ENCODE assay signal across 20 cellular contexts in the genomic region with DNA sequence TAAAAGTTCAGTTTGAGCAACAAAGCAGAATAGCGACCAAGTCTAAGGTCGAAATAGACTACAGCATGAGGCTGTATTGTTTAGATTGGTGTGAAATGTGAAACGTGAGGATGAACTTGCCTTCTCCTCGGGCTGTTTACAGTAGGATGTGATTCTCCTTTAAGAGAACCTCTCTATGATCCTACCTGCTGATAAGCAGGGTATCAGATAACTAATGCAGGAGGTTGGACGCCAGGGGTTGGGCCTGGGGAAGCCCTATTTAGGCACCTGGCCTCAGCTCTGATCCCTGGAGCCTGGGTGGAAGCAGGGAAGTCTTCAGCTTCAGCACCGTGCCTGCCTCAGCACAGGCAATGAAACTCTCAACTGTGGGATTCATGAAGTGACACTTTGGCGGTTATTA. TPM values are rescaled to one million over a fixed set of nuclear protein-coding genes. Genes with fewer than 3 reads are reported as not detected.
DNase-seq lines count a peak whose midpoint lies in the region; ATAC-seq and TF ChIP-seq lines count a peak whose summit lies in the region.
"Had no signal": no experiment of that assay in that cellular context is flagged by ENCODE, and none has a peak within 500 bp of the region (broad histone marks: within the 10 kb centered on the region; RNA-seq: fewer than 3 reads in every experiment).

No MANE protein-coding gene starts in this region.

- TF ChIP-seq POLR2A in Peyer's patch (IDR thresholded peaks at IDR 0.05) = no peak

- H3K9ac ChIP-seq in iPS-18a (ENCODE audit: low read length) = peak overlapping the region; percentile 55

- H3K4me3 Mint-ChIP-seq in natural killer cell = no peak overlapping the region
- H3K4me3 Mint-ChIP-seq: activated CD4-positive, alpha-beta T cell treated with anti-CD3 and anti-CD28 coated beads for 36 hours; activated T-cell treated with anti-CD3 and anti-CD28 coated beads, Interleukin-2, amount 50 U/mL, for 72 hours had no signal

- H3K27me3 ChIP-seq in iPS-18a (ENCODE audit: control insufficient read depth, insufficient read depth, low read length) (no peaks in the 10 kb centered on the region), Peyer's patch (no peaks in the 10 kb centered on the region), heart right ventricle (peaks cover 0 to 42% (median 31%) of the 10 kb centered on the region in 7 donors)
- H3K27me3 ChIP-seq: colonic mucosa, upper lobe of right lung had no signal

- H3K36me3 ChIP-seq in iPS-18a (ENCODE audit: control insufficient read depth, low read depth, low read length) (no peaks in the 10 kb centered on the region), Peyer's patch (no peaks in the 10 kb centered on the region), heart right ventricle (no peaks in the 10 kb centered on the region)
- H3K36me3 ChIP-seq: colonic mucosa, esophagus squamous epithelium, upper lobe of right lung had no signal

- peak overlapping the region; percentile 63 for H3K4me3 ChIP-seq in iPS-18a (ENCODE audit: low read length)
- H3K4me3 ChIP-seq in Peyer's patch = no peak overlapping the region
- H3K4me3 ChIP-seq in heart right ventricle = no peak overlapping the region
- H3K4me3 ChIP-seq: colonic mucosa, upper lobe of right lung had no signal

- H3K36me3 Mint-ChIP-seq in natural killer cell = no peaks in the 10 kb centered on the region

- no peak overlapping the region for H3K27ac Mint-ChIP-seq in natural killer cell
- H3K27ac Mint-ChIP-seq: activated CD4-positive, alpha-beta T cell treated with anti-CD3 and anti-CD28 coated beads for 36 hours; activated T-cell treated with anti-CD3 and anti-CD28 coated beads, Interleukin-2, amount 50 U/mL, for 72 hours had no signal

- H3K4me1 ChIP-seq in iPS-18a (ENCODE audit: control insufficient read depth, low read depth, low read length) = peaks cover 17% of the 10 kb centered on the region
- H3K4me1 ChIP-seq in Peyer's patch = peaks cover 0 to 8% (median 0%) of the 10 kb centered on the region in 4 donors
- no peaks in the 10 kb centered on the region for H3K4me1 ChIP-seq in heart right ventricle
- H3K4me1 ChIP-seq: colonic mucosa, esophagus squamous epithelium, upper lobe of right lung had no signal

- no peak for ATAC-seq in natural killer cell
- no peak for ATAC-seq in heart right ventricle
- ATAC-seq: activated CD4-positive, alpha-beta T cell treated with anti-CD3 and anti-CD28 coated beads for 36 hours; activated T-cell treated with anti-CD3 and anti-CD28 coated beads, Interleukin-2, amount 50 U/mL, for 72 hours had no signal

- no peak overlapping the region for H3K27ac ChIP-seq in iPS-18a (ENCODE audit: low read length)
- no peak overlapping the region for H3K27ac ChIP-seq in Peyer's patch
- no peak overlapping the region for H3K27ac ChIP-seq in heart right ventricle
- H3K27ac ChIP-seq: colonic mucosa, esophagus squamous epithelium, upper lobe of right lung had no signal

- TF ChIP-seq CTCF in natural killer cell (IDR thresholded peaks at IDR 0.05) (no peak), Peyer's patch (IDR thresholded peaks at IDR 0.05) (no peak), heart right ventricle (IDR thresholded peaks at IDR 0.05) (no peak)

- H3K27me3 Mint-ChIP-seq in natural killer cell (ENCODE audit: low read depth in 2 of 2) = peaks cover 0 to 8% of the 10 kb centered on the region in 2 donors
- H3K27me3 Mint-ChIP-seq: activated CD4-positive, alpha-beta T cell treated with anti-CD3 and anti-CD28 coated beads for 36 hours had no signal

- H3K9me3 Mint-ChIP-seq in natural killer cell = no peaks in the 10 kb centered on the region
- H3K9me3 Mint-ChIP-seq: activated T-cell treated with anti-CD3 and anti-CD28 coated beads, Interleukin-2, amount 50 U/mL, for 72 hours had no signal

- 57 to 70% methylated on average over 7 of the region's 7 CpGs for WGBS in heart right ventricle, 2 donors

- H3K9me3 ChIP-seq in iPS-18a (ENCODE audit: control insufficient read depth, low read depth, low read length) (no peaks in the 10 kb centered on the region), Peyer's patch (no peaks in the 10 kb centered on the region), heart right ventricle (no peaks in the 10 kb centered on the region)
- H3K9me3 ChIP-seq: colonic mucosa, esophagus squamous epithelium, upper lobe of right lung had no signal

- DNase-seq in COR-L47 (lab: John Stamatoyannopoulos, UW) (peak; percentile 43), NCI-H1105 (lab: John Stamatoyannopoulos, UW) (peak; percentile 37), NCI-H69 (lab: John Stamatoyannopoulos, UW) (peak; percentile 80), superior temporal gyrus (ENCODE audit: extremely low spot score) (no peak), natural killer cell (no peak), Peyer's patch (no peak), heart right ventricle (no peak)
- DNase-seq: activated CD4-positive, alpha-beta T cell treated with anti-CD3 and anti-CD28 coated beads for 36 hours; activated T-cell treated with anti-CD3 and anti-CD28 coated beads, Interleukin-2, amount 50 U/mL, for 72 hours; colonic mucosa; DMS 273 treated with DMSO at 0.1 percent for 48 hours; esophagus squamous epithelium; posterior cingulate gyrus; stimulated activated CD8-positive, alpha-beta memory T cell treated with anti-CD3 and anti-CD28 coated beads, Interleukin-4, amount 100 ng/mL, for 48 hours; T-helper 1 cell; upper lobe of right lung had no signal

- H3K4me1 Mint-ChIP-seq in natural killer cell = no peaks in the 10 kb centered on the region
- H3K4me1 Mint-ChIP-seq: activated CD4-positive, alpha-beta T cell treated with anti-CD3 and anti-CD28 coated beads for 36 hours had no signal

- intact Hi-C loops in natural killer cell (cut with micrococcal nuclease) (no loop called here), heart right ventricle (cut with DNase I) (no loop called here)

RNA-seq across cellular contexts. Expression of a gene that starts 11.4 kb away (rescaled TPM):
- total RNA-seq in natural killer cell (not detected), Peyer's patch (not detected), heart right ventricle (not detected)
- not detected for polyA plus RNA-seq in heart right ventricle
- total RNA-seq: activated CD4-positive, alpha-beta T cell treated with anti-CD3 and anti-CD28 coated beads for 36 hours; activated T-cell treated with anti-CD3 and anti-CD28 coated beads, Interleukin-2, amount 50 U/mL, for 72 hours; colonic mucosa; esophagus squamous epithelium; MCF 10A; mesenteric fat pad; upper lobe of right lung had no signal
- polyA plus RNA-seq: AG04450 had no signal

RNA-seq across cellular contexts. Expression of a gene that starts 16.7 kb away (rescaled TPM):
- not detected for total RNA-seq in natural killer cell
- total RNA-seq in Peyer's patch = not detected
- total RNA-seq in heart right ventricle = not detected
- polyA plus RNA-seq in heart right ventricle = not detected
- total RNA-seq: activated CD4-positive, alpha-beta T cell treated with anti-CD3 and anti-CD28 coated beads for 36 hours; activated T-cell treated with anti-CD3 and anti-CD28 coated beads, Interleukin-2, amount 50 U/mL, for 72 hours; colonic mucosa; esophagus squamous epithelium; MCF 10A; mesenteric fat pad; upper lobe of right lung had no signal
- polyA plus RNA-seq: AG04450 had no signal

RNA-seq across cellular contexts. Expression of a gene that starts 33.0 kb away (rescaled TPM):
- not detected for total RNA-seq in natural killer cell
- total RNA-seq in Peyer's patch = not detected
- total RNA-seq in heart right ventricle = not detected
- not detected for polyA plus RNA-seq in heart right ventricle
- total RNA-seq: activated CD4-positive, alpha-beta T cell treated with anti-CD3 and anti-CD28 coated beads for 36 hours; activated T-cell treated with anti-CD3 and anti-CD28 coated beads, Interleukin-2, amount 50 U/mL, for 72 hours; colonic mucosa; esophagus squamous epithelium; MCF 10A; mesenteric fat pad; upper lobe of right lung had no signal
- polyA plus RNA-seq: AG04450 had no signal

RNA-seq across cellular contexts. Expression of a gene that starts 50.4 kb away (rescaled TPM):
- total RNA-seq in natural killer cell (not detected), Peyer's patch (not detected), heart right ventricle (not detected)
- not detected for polyA plus RNA-seq in heart right ventricle
- total RNA-seq: activated CD4-positive, alpha-beta T cell treated with anti-CD3 and anti-CD28 coated beads for 36 hours; activated T-cell treated with anti-CD3 and anti-CD28 coated beads, Interleukin-2, amount 50 U/mL, for 72 hours; colonic mucosa; esophagus squamous epithelium; MCF 10A; mesenteric fat pad; upper lobe of right lung had no signal
- polyA plus RNA-seq: AG04450 had no signal

Comparison
In these comparisons a context has a peak if more than half of its experiments do, and no peak if none do; other contexts are left out.
1. DNase-seq: peak in COR-L47 (single experiment), NCI-H1105 (single experiment) and NCI-H69 (single experiment); none in superior temporal gyrus (single experiment), natural killer cell (single experiment), Peyer's patch (0 of 3) and heart right ventricle (0 of 2).